In the genomic region with DNA sequence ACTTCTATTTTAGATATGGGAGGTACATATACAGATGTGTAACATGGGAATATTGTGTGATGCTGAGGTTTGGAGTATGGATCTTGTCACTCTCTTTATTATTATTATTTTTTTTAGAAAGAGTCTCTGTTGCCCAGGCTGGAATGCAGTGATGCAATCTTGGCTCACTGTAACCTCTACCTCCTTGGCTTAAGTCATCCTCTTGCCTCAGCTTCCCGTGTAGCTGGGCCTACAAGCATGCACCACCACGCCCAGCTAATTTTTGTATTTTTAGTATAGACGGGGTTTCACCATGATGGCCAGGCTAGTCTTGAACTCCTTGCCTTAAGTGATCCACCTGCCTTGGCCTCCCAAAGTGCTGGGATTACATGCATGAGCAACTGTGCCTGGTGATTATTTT, we compare ENCODE assay signal across 21 cellular contexts.
DNase-seq lines count a peak whose midpoint lies in the region; ATAC-seq, FAIRE-seq and TF ChIP-seq lines count a peak whose summit lies in the region.
"Had no signal": no experiment of that assay in that cellular context is flagged by ENCODE, and none has a peak within 500 bp of the region (broad histone marks: within the 10 kb centered on the region; RNA-seq: fewer than 3 reads in every experiment).

No MANE protein-coding gene starts in this region.

- peaks cover 8% of the 10 kb centered on the region for H3K27me3 Mint-ChIP-seq in astrocyte (ENCODE audit: low read depth, unreplicated experiment)
- H3K27me3 Mint-ChIP-seq: CD4-positive, alpha-beta memory T cell had no signal

- no peaks in the 10 kb centered on the region for H3K27me3 ChIP-seq in astrocyte (ENCODE audit: insufficient read depth, low read length)
- H3K27me3 ChIP-seq: BLaER1 had no signal

- H3K36me3 ChIP-seq in astrocyte (ENCODE audit: insufficient read depth, low read length) = no peaks in the 10 kb centered on the region
- H3K36me3 ChIP-seq: BLaER1 had no signal

- TF ChIP-seq CTCF in astrocyte (IDR thresholded peaks at IDR 0.05; ENCODE audit: insufficient read depth, low read depth, low read length) (no peak), epithelial cell of esophagus (IDR thresholded peaks at IDR 0.05; ENCODE audit: insufficient read depth, low read depth, low read length, missing control alignments) (no peak)

- no peak overlapping the region for H3K4me3 ChIP-seq in astrocyte (ENCODE audit: insufficient read depth, low read depth, low read length)
- H3K4me3 ChIP-seq in epithelial cell of esophagus (ENCODE audit: low read length) = no peak overlapping the region
- H3K4me3 ChIP-seq: A549, BLaER1, GM23338 had no signal

- peak overlapping the region; percentile 30 for H3K27ac Mint-ChIP-seq in astrocyte (ENCODE audit: unreplicated experiment)
- H3K27ac Mint-ChIP-seq: CD14-positive monocyte; CD4-positive, alpha-beta memory T cell; GM23338; HFFc6 had no signal

- H3K4me1 Mint-ChIP-seq in astrocyte (ENCODE audit: low read depth, unreplicated experiment) = no peaks in the 10 kb centered on the region
- H3K4me1 Mint-ChIP-seq: CD14-positive monocyte; CD4-positive, alpha-beta memory T cell had no signal

- H3K9me3 Mint-ChIP-seq in astrocyte (ENCODE audit: unreplicated experiment) = peaks cover 4% of the 10 kb centered on the region

- H3K4me2 ChIP-seq in astrocyte (ENCODE audit: low read length) = no peak overlapping the region
- H3K4me2 ChIP-seq: A549, BLaER1, GM23338 had no signal

- H3K9ac ChIP-seq in astrocyte (ENCODE audit: low read length) = no peak overlapping the region
- H3K9ac ChIP-seq: BLaER1 had no signal

- FAIRE-seq in astrocyte (lab: Jason Lieb, UNC) = no peak
- FAIRE-seq: A549, H54, HTR-8/SVneo had no signal

- H3K36me3 Mint-ChIP-seq in astrocyte (ENCODE audit: low read depth, unreplicated experiment) = no peaks in the 10 kb centered on the region
- H3K36me3 Mint-ChIP-seq: CD14-positive monocyte; CD4-positive, alpha-beta memory T cell had no signal

- H3K4me3 Mint-ChIP-seq in astrocyte (ENCODE audit: unreplicated experiment) = no peak overlapping the region
- H3K4me3 Mint-ChIP-seq: CD14-positive monocyte; CD4-positive, alpha-beta memory T cell; GM23338; HFFc6 had no signal

- no peak for ATAC-seq in GM21723 (IDR thresholded peaks at IDR 0.05; ENCODE audit: unreplicated experiment)
- ATAC-seq: A549, GM23338, HCT116 had no signal

- H3K4me1 ChIP-seq in astrocyte (ENCODE audit: insufficient read depth, low read length) = no peaks in the 10 kb centered on the region
- H3K4me1 ChIP-seq: A549, BLaER1 had no signal

- DNase-seq in SKM-1 (lab: John Stamatoyannopoulos, UW; ENCODE audit: unreplicated experiment) (peak; percentile 3), SKM-1 treated with dmso at 0.1 percent for 144 hours (lab: John Stamatoyannopoulos, UW; ENCODE audit: unreplicated experiment) (no peak), RKO (ENCODE audit: low spot score) (peak; percentile 6), astrocyte (ENCODE audit: low read depth) (no peak), epithelial cell of esophagus (ENCODE audit: low read depth) (peak; percentile 56), retina (no peak), hypothalamus (lab: John Stamatoyannopoulos, UW) (no peak)
- DNase-seq: CD4-positive, alpha-beta memory T cell; DMS79 treated with DMSO at 0.1 percent for 48 hours; GF-D8; HFFc6; IMR-90 had no signal

- H3K79me2 ChIP-seq in astrocyte (ENCODE audit: insufficient read depth, low read length) = no peaks in the 10 kb centered on the region

- H3K27ac ChIP-seq in astrocyte (ENCODE audit: low read depth, low read length) = no peak overlapping the region
- H3K27ac ChIP-seq: 22Rv1, A549, BLaER1 had no signal

- H2AFZ ChIP-seq in astrocyte (ENCODE audit: low read depth, low read length) = no peak overlapping the region

- no peaks in the 10 kb centered on the region for H3K9me3 ChIP-seq in astrocyte (ENCODE audit: insufficient read depth, low read depth, low read length)
- H3K9me3 ChIP-seq: BLaER1 had no signal

- H4K20me1 ChIP-seq in astrocyte (ENCODE audit: insufficient read depth, low read length) = no peaks in the 10 kb centered on the region
- H4K20me1 ChIP-seq: BLaER1 had no signal

Comparison
In these comparisons a context has a peak if more than half of its experiments do, and no peak if none do; other contexts are left out.
1. DNase-seq: peak in SKM-1 (single experiment), RKO (single experiment) and epithelial cell of esophagus (single experiment); none in SKM-1 treated with dmso at 0.1 percent for 144 hours (single experiment), astrocyte (single experiment), retina (single experiment) and hypothalamus (0 of 51).